In genomic region chrX:134512566-134512965, GRCh38 we compare ENCODE assay signal across 12 cellular contexts. TPM values are rescaled to one million over a fixed set of nuclear protein-coding genes. Genes with fewer than 3 reads are reported as not detected.
A peak's percentile ranks its signal among the peaks of the same experiment; 100 is the strongest.
DNase-seq lines count a peak whose midpoint lies in the region; ATAC-seq, FAIRE-seq and TF ChIP-seq lines count a peak whose summit lies in the region.
"Had no signal": no experiment of that assay in that cellular context is flagged by ENCODE, and none has a peak within 500 bp of the region (broad histone marks: within the 10 kb centered on the region; RNA-seq: fewer than 3 reads in every experiment).

No MANE protein-coding gene starts in this region.

- H3K9ac ChIP-seq in PC-3 (ENCODE audit: low read length) (peak overlapping the region; percentile 55), endothelial cell of umbilical vein (replicated peaks; ENCODE audit: extremely low read depth, insufficient read depth, low read length) (peak overlapping the region; percentile 42), neural progenitor cell (no peak overlapping the region)

- H3K4me2 ChIP-seq in PC-3 (ENCODE audit: low read length) (peak overlapping the region; percentile 58), endothelial cell of umbilical vein (ENCODE audit: insufficient read depth, low read length) (no peak overlapping the region), neural progenitor cell (no peak overlapping the region)

- H3K4me3 ChIP-seq in PC-3 (ENCODE audit: low read length) (no peak overlapping the region), endothelial cell of umbilical vein (replicated peaks in 1 of 3; ENCODE audit: insufficient read depth in 1 of 3, low read depth in 1 of 3, low read length in 3 of 3) (no peak overlapping the region), neural progenitor cell (no peak overlapping the region)
- H3K4me3 ChIP-seq: lung had no signal

- H2AFZ ChIP-seq in PC-3 (ENCODE audit: low read length) (peak overlapping the region; percentile 47; the same call in 1 of the 2 replicates), endothelial cell of umbilical vein (ENCODE audit: low read depth, low read length) (no peak overlapping the region), neural progenitor cell (replicated peaks) (no peak overlapping the region)

- H3K9me3 ChIP-seq in PC-3 (ENCODE audit: low read length) (no peaks in the 10 kb centered on the region), endothelial cell of umbilical vein (replicated peaks; ENCODE audit: control insufficient read depth, insufficient read depth, low read length) (no peaks in the 10 kb centered on the region), neural progenitor cell (ENCODE audit: low read depth) (no peaks in the 10 kb centered on the region)

- H3K36me3 ChIP-seq in PC-3 (ENCODE audit: low read depth, low read length): no peaks in the 10 kb centered on the region
- H3K36me3 ChIP-seq in endothelial cell of umbilical vein (ENCODE audit: control insufficient read depth in 2 of 2, extremely low read depth in 1 of 2, insufficient read depth in 2 of 2, low read length in 2 of 2): no peaks in the 10 kb centered on the region
- H3K36me3 ChIP-seq in neural progenitor cell: no peaks in the 10 kb centered on the region

- peak overlapping the region; percentile 84 for H3K27ac Mint-ChIP-seq in neural progenitor cell
- H3K27ac Mint-ChIP-seq: activated naive CD4-positive, alpha-beta T cell treated with anti-CD3 and anti-CD28 coated beads for 36 hours had no signal

- H3K27me3 ChIP-seq in PC-3 (ENCODE audit: low read length) (no peaks in the 10 kb centered on the region), endothelial cell of umbilical vein (ENCODE audit: control insufficient read depth in 2 of 2, insufficient read depth in 2 of 2, low read length in 2 of 2) (no peaks in the 10 kb centered on the region), neural progenitor cell (no peaks in the 10 kb centered on the region)

- no peak for TF ChIP-seq POLR2A in endothelial cell of umbilical vein (IDR thresholded peaks at IDR 0.05; ENCODE audit: low read depth, low read length)

- intact Hi-C loops in PC-3 (cut with micrococcal nuclease) (no loop called here), endothelial cell of umbilical vein (cut with micrococcal nuclease) (no loop called here)

- no peaks in the 10 kb centered on the region for H3K9me1 ChIP-seq in endothelial cell of umbilical vein (replicated peaks; ENCODE audit: control insufficient read depth, extremely low read depth, insufficient read depth, low read length)

- H3F3A ChIP-seq in PC-3 (ENCODE audit: low read length, unreplicated experiment): no peaks in the 10 kb centered on the region
- no peaks in the 10 kb centered on the region for H3F3A ChIP-seq in neural progenitor cell (ENCODE audit: low read depth)

- peaks cover 9% of the 10 kb centered on the region for H3K36me3 Mint-ChIP-seq in neural progenitor cell

- CTCF ChIA-PET in PC-3 (lab: Charles Lee) (interaction anchor here (0.7 kb wide), 1 partner anchor 240 kb away, joined by 3 read pairs; no protein-coding TSS in a partner anchor), endothelial cell of umbilical vein (lab: Charles Lee) (interaction anchor here (1.0 to 1.6 kb wide), 4 partner anchors 8 to 247 kb away, joined by 3 to 5 read pairs (median 4); no protein-coding TSS in a partner anchor)

- no peaks in the 10 kb centered on the region for H3K27me3 Mint-ChIP-seq in neural progenitor cell (ENCODE audit: insufficient read depth, low read depth)

- POLR2A ChIA-PET in PC-3 (lab: Charles Lee; ENCODE audit: unreplicated experiment) (no interaction called here), endothelial cell of umbilical vein (lab: Charles Lee) (no interaction called here)

- peak; percentile 21 for DNase-seq in GM04503 (ENCODE audit: low read depth)
- peak; percentile 91 for DNase-seq in PC-3
- DNase-seq in endothelial cell of umbilical vein (ENCODE audit: low read depth, low spot score): peak; percentile 47
- no peak for DNase-seq in neural progenitor cell (ENCODE audit: low spot score)
- DNase-seq in mucosa of gallbladder (ENCODE audit: low spot score): no peak
- DNase-seq: activated CD4-positive, CD25-positive, alpha-beta regulatory T cell treated with anti-CD3 and anti-CD28 coated beads, Interleukin-2, amount 50 U/mL, for 72 hours; activated naive CD4-positive, alpha-beta T cell treated with anti-CD3 and anti-CD28 coated beads for 36 hours; right cardiac atrium had no signal

- H3K9me2 ChIP-seq in PC-3 (replicated peaks; ENCODE audit: low read length): no peaks in the 10 kb centered on the region

- dilution Hi-C loops in endothelial cell of umbilical vein (cut with MboI; ENCODE audit: extremely low pct_ligation_motif_present, low sequenced_read_pairs): no loop called here

- no TSS peak for BruUV-seq in PC-3 (replicated peaks; lab: Mats Ljungman, UMichigan)
- no TSS peak for BruUV-seq in endothelial cell of umbilical vein (replicated peaks; lab: Mats Ljungman, UMichigan)

- H3K79me2 ChIP-seq in PC-3 (ENCODE audit: low read length): no peaks in the 10 kb centered on the region
- H3K79me2 ChIP-seq in endothelial cell of umbilical vein (ENCODE audit: control insufficient read depth, insufficient read depth, low read length): no peaks in the 10 kb centered on the region
- no peaks in the 10 kb centered on the region for H3K79me2 ChIP-seq in neural progenitor cell (ENCODE audit: low read depth)

- H3K4me1 ChIP-seq in PC-3 (ENCODE audit: insufficient read depth, low read length): peaks cover 23% of the 10 kb centered on the region
- H3K4me1 ChIP-seq in endothelial cell of umbilical vein (ENCODE audit: control insufficient read depth, extremely low read depth, insufficient read depth, low read length): peaks cover 10% of the 10 kb centered on the region
- no peaks in the 10 kb centered on the region for H3K4me1 ChIP-seq in neural progenitor cell

- no peak overlapping the region for H3K4me3 Mint-ChIP-seq in neural progenitor cell
- H3K4me3 Mint-ChIP-seq: activated naive CD4-positive, alpha-beta T cell treated with anti-CD3 and anti-CD28 coated beads for 36 hours had no signal

- H3K4me1 Mint-ChIP-seq in neural progenitor cell: peaks cover 14% of the 10 kb centered on the region

- H3K9me3 Mint-ChIP-seq in neural progenitor cell: no peaks in the 10 kb centered on the region
- H3K9me3 Mint-ChIP-seq: activated naive CD4-positive, alpha-beta T cell treated with anti-CD3 and anti-CD28 coated beads for 36 hours had no signal

- no peak for TF ChIP-seq CTCF in PC-3 (conservative IDR thresholded peaks at IDR 0.05; ENCODE audit: low read depth, low read length)
- TF ChIP-seq CTCF in endothelial cell of umbilical vein (IDR thresholded peaks at IDR 0.05; ENCODE audit: extremely low read depth in 1 of 2, insufficient read depth in 1 of 2, low read depth in 1 of 2, low read length in 2 of 2): no peak
- no peak for TF ChIP-seq CTCF in neural progenitor cell (IDR thresholded peaks at IDR 0.05)

- peak overlapping the region; percentile 90 for H3K27ac ChIP-seq in PC-3 (ENCODE audit: low read length)
- H3K27ac ChIP-seq in endothelial cell of umbilical vein (ENCODE audit: insufficient read depth, low read depth, low read length): peak overlapping the region; percentile 75
- H3K27ac ChIP-seq in neural progenitor cell: no peak overlapping the region

- FAIRE-seq in endothelial cell of umbilical vein (lab: Jason Lieb, UNC): peak; percentile 63

- ATAC-seq in PC-3 (peak; percentile 98), GM21390 (IDR thresholded peaks at IDR 0.05; ENCODE audit: unreplicated experiment) (no peak), HG03378 (IDR thresholded peaks at IDR 0.05; ENCODE audit: unreplicated experiment) (no peak), HG03135 (IDR thresholded peaks at IDR 0.05; ENCODE audit: unreplicated experiment) (no peak)
- ATAC-seq: right cardiac atrium had no signal

- H4K20me1 ChIP-seq in PC-3 (ENCODE audit: low read length) (no peaks in the 10 kb centered on the region), endothelial cell of umbilical vein (replicated peaks; ENCODE audit: control insufficient read depth, extremely low read depth, insufficient read depth, low read length) (no peaks in the 10 kb centered on the region), neural progenitor cell (ENCODE audit: low read depth) (no peaks in the 10 kb centered on the region)

TF ChIP-seq in endothelial cell of umbilical vein, 7 proteins besides CTCF, POLR2A, EP300 and RAD21:
- TF ChIP-seq MYC (IDR thresholded peaks at IDR 0.05; ENCODE audit: low read depth, low read length) (no peak), JUN (IDR thresholded peaks at IDR 0.05; ENCODE audit: borderline replicate concordance, insufficient read depth, insufficient read length, low read depth) (peak; percentile 79)

RNA-seq across cellular contexts. Expression of gene HPRT1, which starts 52.6 kb away (rescaled TPM):
- total RNA-seq in PC-3 (2014; rRNA removed): 27.5 and 44.1 TPM in 2 replicates
- total RNA-seq in endothelial cell of umbilical vein: 43.3 and 51.0 TPM in 2 replicates
- 12.0 and 19.2 TPM in 2 replicates for polyA plus RNA-seq in endothelial cell of umbilical vein
- polyA plus RNA-seq in endothelial cell of umbilical vein (2011; cell fraction: cytosol; rRNA removed): 29.5 and 34.8 TPM in 2 replicates
- 14.2 and 20.4 TPM in 2 replicates for polyA plus RNA-seq in endothelial cell of umbilical vein (2011; cell fraction: nucleus; rRNA removed)
- 55.9 and 73.0 TPM in 2 replicates for polyA plus RNA-seq in endothelial cell of umbilical vein (2012)
- polyA minus RNA-seq in endothelial cell of umbilical vein: 7.8 and 12.0 TPM in 2 replicates
- 31.9 TPM for polyA minus RNA-seq in endothelial cell of umbilical vein (2011; cell fraction: cytosol; rRNA and poly(A)+ RNA removed)
- 3.9 and 7.2 TPM in 2 replicates for polyA minus RNA-seq in endothelial cell of umbilical vein (2011; cell fraction: nucleus; rRNA and poly(A)+ RNA removed)
- total RNA-seq in neural progenitor cell (ENCODE audit: low replicate concordance): 16.3 and 20.9 TPM in 2 replicates
- total RNA-seq in mucosa of gallbladder: 20.2 TPM

Comparison
In these comparisons a context has a peak if more than half of its experiments do, and no peak if none do; other contexts are left out.
1. DNase-seq: peak in GM04503 (single experiment), PC-3 (single experiment) and endothelial cell of umbilical vein (single experiment); none in neural progenitor cell (single experiment) and mucosa of gallbladder (single experiment).